In genomic region chr7:47979145-47979831, GRCh38 we compare ENCODE assay signal across 8 cellular contexts. TPM values are rescaled to one million over a fixed set of nuclear protein-coding genes. Genes with fewer than 3 reads are reported as not detected.
A peak's percentile ranks its signal among the peaks of the same experiment; 100 is the strongest.
DNase-seq lines count a peak whose midpoint lies in the region; ATAC-seq and TF ChIP-seq lines count a peak whose summit lies in the region.

Gene HUS1 (minus strand): TSS chr7:47979615. CDS start chr7:47979519, 96 bp downstream.

- H3K27ac ChIP-seq in CD4-positive, CD25-positive, alpha-beta regulatory T cell (ENCODE audit: insufficient read depth, low read length, poor library complexity, severe bottlenecking): peak within 1 kb of the TSS; percentile 89
- H3K27ac ChIP-seq in dorsolateral prefrontal cortex (peak within 1 kb of the TSS in 57 of 59 donors; percentile 31 to 91 (median 72)), liver (ENCODE audit: low read depth in 1 of 2, low read length in 2 of 2) (peak within 1 kb of the TSS; percentile 74 to 93)

- peaks cover 2% of the 10 kb centered on the region for H3K27me3 Mint-ChIP-seq in CD4-positive, CD25-positive, alpha-beta regulatory T cell

- H3K9me3 Mint-ChIP-seq in CD4-positive, CD25-positive, alpha-beta regulatory T cell: peaks cover 0 to 2% (median 0%) of the 10 kb centered on the region in 7 donors

- WGBS in liver: 1% methylated on average over 62 of the region's 62 CpGs

- peaks cover 0 to 31% (median 17%) of the 10 kb centered on the region in 4 donors for H3K4me1 Mint-ChIP-seq in CD4-positive, CD25-positive, alpha-beta regulatory T cell

- H3K36me3 Mint-ChIP-seq in CD4-positive, CD25-positive, alpha-beta regulatory T cell: peaks cover 29% of the 10 kb centered on the region

- H3K4me3 ChIP-seq in CD4-positive, CD25-positive, alpha-beta regulatory T cell (ENCODE audit: low read depth, low read length): peak within 1 kb of the TSS; percentile 95
- H3K4me3 ChIP-seq in dorsolateral prefrontal cortex (peak within 1 kb of the TSS; percentile 56 to 92 (median 79)), liver (ENCODE audit: low read depth in 1 of 3, low read length in 3 of 3) (peak within 1 kb of the TSS; percentile 87 to 93 (median 90))

- H3K4me1 ChIP-seq in CD4-positive, CD25-positive, alpha-beta regulatory T cell (ENCODE audit: control insufficient read depth, insufficient read depth, low read length, poor library complexity, severe bottlenecking): peaks cover 14% of the 10 kb centered on the region
- H3K4me1 ChIP-seq in liver (ENCODE audit: control insufficient read depth in 4 of 4, insufficient read depth in 4 of 4, low read length in 3 of 4): peaks cover 0 to 25% (median 16%) of the 10 kb centered on the region in 4 donors

- peaks cover 33% of the 10 kb centered on the region for H3K36me3 ChIP-seq in CD4-positive, CD25-positive, alpha-beta regulatory T cell (ENCODE audit: control insufficient read depth, insufficient read depth, low read length)
- H3K36me3 ChIP-seq in liver (ENCODE audit: control insufficient read depth in 4 of 4, insufficient read depth in 3 of 4, low read depth in 1 of 4, low read length in 3 of 4): peaks cover 10 to 31% (median 22%) of the 10 kb centered on the region in 4 donors

- H3K27ac Mint-ChIP-seq in CD4-positive, CD25-positive, alpha-beta regulatory T cell: peak within 1 kb of the TSS; percentile 97 to 100 (median 100)

- peak within 1 kb of the TSS; percentile 70 to 71 for H3K9ac ChIP-seq in liver (ENCODE audit: low read depth in 1 of 2, low read length in 2 of 2)

- ATAC-seq in CD4-positive, CD25-positive, alpha-beta regulatory T cell (ENCODE audit: low read depth in 2 of 2): peak; percentile 98 to 99
- ATAC-seq in GM19397 (IDR thresholded peaks at IDR 0.05; ENCODE audit: unreplicated experiment) (peak; percentile 99), HG03565 (IDR thresholded peaks at IDR 0.05; ENCODE audit: unreplicated experiment) (peak; percentile 98)

- H3K4me3 Mint-ChIP-seq in CD4-positive, CD25-positive, alpha-beta regulatory T cell: peak within 1 kb of the TSS; percentile 88 to 99 (median 96)

- peak; percentile 30 to 62 for TF ChIP-seq RAD21 in liver (IDR thresholded peaks at IDR 0.05)

- no peaks in the 10 kb centered on the region for H3K9me3 ChIP-seq in CD4-positive, CD25-positive, alpha-beta regulatory T cell (ENCODE audit: control insufficient read depth in 2 of 2, low read length in 2 of 2)
- H3K9me3 ChIP-seq in liver (ENCODE audit: control insufficient read depth in 4 of 4, low read length in 3 of 4): no peaks in the 10 kb centered on the region

- intact Hi-C loops in dorsolateral prefrontal cortex (cut with DNase I): loop anchor here (2.0 to 10.0 kb wide), 2 partner anchors 110 to 126 kb away; partner anchors contain the start of gene UPP1 (in 1 of the 2)

- peak; percentile 89 to 97 (median 91) for DNase-seq in CD4-positive, CD25-positive, alpha-beta regulatory T cell
- DNase-seq in NCI-H82 (lab: John Stamatoyannopoulos, UW) (peak; percentile 97), dorsolateral prefrontal cortex (peak; percentile 79 to 93 (median 88))
- DNase-seq in activated CD4-positive, alpha-beta T cell treated with anti-CD3 and anti-CD28 coated beads, Interleukin-2, amount 50 U/mL, for 48 hours: peak; percentile 96 to 97
- peak; percentile 94 for DNase-seq in stimulated activated CD4-positive, alpha-beta T cell treated with anti-CD3 and anti-CD28 coated beads, Interleukin-4, amount 100 ng/mL, for 24 hours

- H3K27me3 ChIP-seq in CD4-positive, CD25-positive, alpha-beta regulatory T cell (ENCODE audit: control insufficient read depth, insufficient read depth, low read length): no peaks in the 10 kb centered on the region
- H3K27me3 ChIP-seq in dorsolateral prefrontal cortex: no peaks in the 10 kb centered on the region
- no peaks in the 10 kb centered on the region for H3K27me3 ChIP-seq in liver (ENCODE audit: control insufficient read depth in 4 of 4, insufficient read depth in 4 of 4, low read length in 3 of 4)

- TF ChIP-seq CTCF in dorsolateral prefrontal cortex (IDR thresholded peaks at IDR 0.05 in 54 of 56, conservative IDR thresholded peaks at IDR 0.05 in 2 of 56; ENCODE audit: low read depth in 1 of 56, partially characterized antibody in 56 of 56) (peak in 19 of 56 donors; percentile 7 to 55 (median 23)), liver (IDR thresholded peaks at IDR 0.05; ENCODE audit: low read depth, low read length, missing input control) (no peak)

TF ChIP-seq in liver, 16 proteins besides CTCF, POLR2A, EP300 and RAD21:
- peak; percentile 100 for TF ChIP-seq NR2F2 (IDR thresholded peaks at IDR 0.05)
- no peak for TF ChIP-seq ATF3 (IDR thresholded peaks at IDR 0.05)
- peak in 1 of 2 donors; percentile 24 for TF ChIP-seq JUND (IDR thresholded peaks at IDR 0.05)
- TF ChIP-seq MAX (IDR thresholded peaks at IDR 0.05): peak; percentile 64
- TF ChIP-seq YY1 (IDR thresholded peaks at IDR 0.05): peak; percentile 94
- peak; percentile 74 to 91 for TF ChIP-seq GABPA (IDR thresholded peaks at IDR 0.05 in 1 of 2, conservative IDR thresholded peaks at IDR 0.05 in 1 of 2)
- TF ChIP-seq EGR1 (IDR thresholded peaks at IDR 0.05; ENCODE audit: low read depth in 2 of 2): peak in 1 of 2 donors; percentile 68
- no peak for TF ChIP-seq HNF4G (IDR thresholded peaks at IDR 0.05)
- peak; percentile 83 to 94 for TF ChIP-seq RXRA (IDR thresholded peaks at IDR 0.05)
- no peak for TF ChIP-seq FOXA1 (IDR thresholded peaks at IDR 0.05)
- peak; percentile 84 for TF ChIP-seq REST (IDR thresholded peaks at IDR 0.05)
- TF ChIP-seq TAF1 (conservative IDR thresholded peaks at IDR 0.05): peak; percentile 75
- TF ChIP-seq, protein P1, sequence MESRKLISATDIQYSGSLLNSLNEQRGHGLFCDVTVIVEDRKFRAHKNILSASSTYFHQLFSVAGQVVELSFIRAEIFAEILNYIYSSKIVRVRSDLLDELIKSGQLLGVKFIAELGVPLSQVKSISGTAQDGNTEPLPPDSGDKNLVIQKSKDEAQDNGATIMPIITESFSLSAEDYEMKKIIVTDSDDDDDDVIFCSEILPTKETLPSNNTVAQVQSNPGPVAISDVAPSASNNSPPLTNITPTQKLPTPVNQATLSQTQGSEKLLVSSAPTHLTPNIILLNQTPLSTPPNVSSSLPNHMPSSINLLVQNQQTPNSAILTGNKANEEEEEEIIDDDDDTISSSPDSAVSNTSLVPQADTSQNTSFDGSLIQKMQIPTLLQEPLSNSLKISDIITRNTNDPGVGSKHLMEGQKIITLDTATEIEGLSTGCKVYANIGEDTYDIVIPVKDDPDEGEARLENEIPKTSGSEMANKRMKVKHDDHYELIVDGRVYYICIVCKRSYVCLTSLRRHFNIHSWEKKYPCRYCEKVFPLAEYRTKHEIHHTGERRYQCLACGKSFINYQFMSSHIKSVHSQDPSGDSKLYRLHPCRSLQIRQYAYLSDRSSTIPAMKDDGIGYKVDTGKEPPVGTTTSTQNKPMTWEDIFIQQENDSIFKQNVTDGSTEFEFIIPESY (IDR thresholded peaks at IDR 0.05): no peak
- TF ChIP-seq FOXA2 (IDR thresholded peaks at IDR 0.05): no peak
- peak; percentile 66 to 75 for TF ChIP-seq HNF4A (conservative IDR thresholded peaks at IDR 0.05)
- peak; percentile 83 for TF ChIP-seq SP1 (IDR thresholded peaks at IDR 0.05)

RNA-seq across cellular contexts. Expression of gene HUS1, which starts in this region (rescaled TPM):
- 68.1 TPM for total RNA-seq in CD4-positive, CD25-positive, alpha-beta regulatory T cell
- 10 to 100 TPM; 30.2 to 39.5 (median 32.8) TPM for polyA plus RNA-seq in CD4-positive, CD25-positive, alpha-beta regulatory T cell
- total RNA-seq in dorsolateral prefrontal cortex (10 to 100 TPM; 24.5 to 61.6 (median 38.5) TPM), liver (10 to 100 TPM; 15.2 to 39.0 TPM)
- polyA plus RNA-seq in liver: 10 to 100 TPM in 1 of 2 donors, 1 to 10 TPM in 1; 9.2 to 21.6 TPM

Comparison
In these comparisons a context has a peak if more than half of its experiments do, and no peak if none do; other contexts are left out.
1. Peak in every context shown above with its lines: DNase-seq, ATAC-seq, H3K4me3 ChIP-seq and H3K27ac ChIP-seq.